16 cellular contexts compared by ENCODE assay signal in genomic region chr2:32715981-32716380, GRCh38.
DNase-seq lines count a peak whose midpoint lies in the region; ATAC-seq and TF ChIP-seq lines count a peak whose summit lies in the region.
"Had no signal": no experiment of that assay in that cellular context is flagged by ENCODE, and none has a peak within 500 bp of the region (broad histone marks: within the 10 kb centered on the region; RNA-seq: fewer than 3 reads in every experiment).

No MANE protein-coding gene starts in this region.

- H3K4me1 ChIP-seq in psoas muscle (peaks cover 30% of the 10 kb centered on the region), SJCRH30 (no peaks in the 10 kb centered on the region)

- 91 to 98% (median 93%) methylated on average over 1 of the region's 1 CpG for WGBS in psoas muscle, 3 donors

- no peaks in the 10 kb centered on the region for H3K9me3 ChIP-seq in psoas muscle
- no peaks in the 10 kb centered on the region for H3K9me3 ChIP-seq in SJCRH30 (replicated peaks)

- intact Hi-C loops in psoas muscle (cut with DNase I) = no loop called here

- H3K27me3 ChIP-seq in psoas muscle (ENCODE audit: insufficient read depth in 3 of 3, low read length in 2 of 3) (no peaks in the 10 kb centered on the region), SJCRH30 (no peaks in the 10 kb centered on the region)

- H3K27ac ChIP-seq in RWPE1 (no peak overlapping the region), psoas muscle (peak overlapping the region; percentile 39), SJCRH30 (no peak overlapping the region)

- DNase-seq in HPDE6-E6E7 (ENCODE audit: extremely low spot score) = peak; percentile 59
- DNase-seq in RWPE1 (ENCODE audit: low spot score) = peak; percentile 58
- DNase-seq in dedifferentiated amniotic fluid mesenchymal stem cell (ENCODE audit: extremely low spot score) = peak; percentile 32
- DNase-seq in psoas muscle = no peak
- DNase-seq in SW 1271 (lab: John Stamatoyannopoulos, UW) = no peak
- no peak for DNase-seq in epidermal melanocyte (ENCODE audit: insufficient read length, low spot score)
- no peak for DNase-seq in SJCRH30
- DNase-seq: activated B cell treated with CpG ODN at 0.5 μM for 24 hours, amniotic stem cell, cortex of kidney, KBM-7, kidney glomerular epithelial cell, NCI-H1105 treated with DMSO at 0.1 percent for 48 hours, nucleus accumbens, T-helper 17 cell had no signal

- CTCF ChIA-PET in RWPE1 (lab: Yijun Ruan, JAX) = interaction anchor here (0.6 kb wide), 2 partner anchors 319 to 603 kb away, joined by 3 to 4 read pairs; no protein-coding TSS in a partner anchor

- POLR2A ChIA-PET in RWPE1 (lab: Yijun Ruan, JAX; ENCODE audit: low non-redundant PET) = no interaction called here

- TF ChIP-seq CTCF in RWPE1 (conservative IDR thresholded peaks at IDR 0.05; ENCODE audit: low read depth) (no peak), psoas muscle (IDR thresholded peaks at IDR 0.05) (no peak)

- H3K4me3 ChIP-seq in psoas muscle (no peak overlapping the region), SJCRH30 (no peak overlapping the region)

- peak in 1 of 4 donors; percentile 45 for ATAC-seq in psoas muscle
- ATAC-seq: sciatic nerve, T-helper 17 cell had no signal

- H3K36me3 ChIP-seq in psoas muscle (ENCODE audit: insufficient read depth in 1 of 2, low read depth in 1 of 2) (no peaks in the 10 kb centered on the region), SJCRH30 (no peaks in the 10 kb centered on the region)

Comparison
In these comparisons a context has a peak if more than half of its experiments do, and no peak if none do; other contexts are left out.
1. DNase-seq: peak in HPDE6-E6E7 (single experiment), RWPE1 (single experiment) and dedifferentiated amniotic fluid mesenchymal stem cell (single experiment); none in psoas muscle (0 of 2), SW 1271 (0 of 2), epidermal melanocyte (single experiment) and SJCRH30 (0 of 2).